In genomic region chr21:14453339-14453738, GRCh38 we compare ENCODE assay signal across 10 cellular contexts.
DNase-seq lines count a peak whose midpoint lies in the region; ATAC-seq, FAIRE-seq and TF ChIP-seq lines count a peak whose summit lies in the region.
"Had no signal": no experiment of that assay in that cellular context is flagged by ENCODE, and none has a peak within 500 bp of the region (broad histone marks: within the 10 kb centered on the region; RNA-seq: fewer than 3 reads in every experiment).

No MANE protein-coding gene starts in this region.

- H3K9me3 ChIP-seq in K562 (replicated peaks; ENCODE audit: control insufficient read depth, insufficient read depth, low read depth, low read length) = no peaks in the 10 kb centered on the region
- no peaks in the 10 kb centered on the region for H3K9me3 ChIP-seq in aorta (ENCODE audit: control insufficient read depth, low read length)
- no peaks in the 10 kb centered on the region for H3K9me3 ChIP-seq in breast epithelium
- H3K9me3 ChIP-seq: SJSA1 had no signal

- TF ChIP-seq POLR2A in K562 (conservative IDR thresholded peaks at IDR 0.05) = no peak
- no peak for TF ChIP-seq POLR2A in breast epithelium (IDR thresholded peaks at IDR 0.05)

- TF ChIP-seq CTCF in K562 (IDR thresholded peaks at IDR 0.05 in 2 of 3, conservative IDR thresholded peaks at IDR 0.05 in 1 of 3; ENCODE audit: insufficient read depth in 2 of 3, low read depth in 1 of 3, low read length in 3 of 3) (no peak), breast epithelium (IDR thresholded peaks at IDR 0.05) (no peak), RWPE1 (conservative IDR thresholded peaks at IDR 0.05; ENCODE audit: low read depth) (no peak)

- ATAC-seq in GM18517 (IDR thresholded peaks at IDR 0.05; ENCODE audit: unreplicated experiment) (peak; percentile 90), GM21367 (IDR thresholded peaks at IDR 0.05; ENCODE audit: unreplicated experiment) (peak; percentile 86), HG03159 (IDR thresholded peaks at IDR 0.05; ENCODE audit: unreplicated experiment) (peak; percentile 77), K562 (peak; percentile 48), aorta (ENCODE audit: low FRiP score) (no peak)

- WGBS in K562 (ENCODE audit: insufficient coverage, low coverage, missing lambda C conversion rate) = 13% methylated on average over 2 of the region's 2 CpGs
- WGBS in aorta, 2 donors = 68 to 72% methylated on average over 2 of the region's 2 CpGs

- H3K4me2 ChIP-seq in K562 (ENCODE audit: insufficient read depth, low read length) = peak overlapping the region; percentile 77

- H4K20me1 ChIP-seq in K562 (replicated peaks; ENCODE audit: control insufficient read depth, insufficient read depth, low read length) = no peaks in the 10 kb centered on the region

- H3K4me3 ChIP-seq in K562 = no peak overlapping the region
- no peak overlapping the region for H3K4me3 ChIP-seq in aorta (ENCODE audit: low read length in 2 of 2)
- H3K4me3 ChIP-seq in breast epithelium = no peak overlapping the region
- H3K4me3 ChIP-seq: SJSA1 had no signal

- H3K4me1 ChIP-seq in K562 (replicated peaks in 1 of 2; ENCODE audit: control insufficient read depth in 2 of 2, insufficient read depth in 2 of 2, low read length in 2 of 2) = peaks cover 17 to 54% of the 10 kb centered on the region in 2 experiments
- no peaks in the 10 kb centered on the region for H3K4me1 ChIP-seq in aorta (ENCODE audit: control insufficient read depth in 1 of 2, insufficient read depth in 2 of 2, low read length in 2 of 2)
- H3K4me1 ChIP-seq in breast epithelium = no peaks in the 10 kb centered on the region
- H3K4me1 ChIP-seq: SJSA1 had no signal

- intact Hi-C loops in K562 (cut with micrococcal nuclease) (loop anchor here (5.0 kb wide), 2 partner anchors 34 to 284 kb away; no protein-coding TSS in a partner anchor), aorta (cut with DNase I) (no loop called here), breast epithelium (cut with DNase I; ENCODE audit: low total_unique reads) (no loop called here)

- H3K27me3 ChIP-seq in K562 (ENCODE audit: control insufficient read depth in 2 of 2, insufficient read depth in 2 of 2, low read length in 2 of 2) (no peaks in the 10 kb centered on the region), aorta (ENCODE audit: control insufficient read depth in 1 of 2, insufficient read depth in 2 of 2, low read length in 1 of 2) (no peaks in the 10 kb centered on the region), breast epithelium (no peaks in the 10 kb centered on the region)
- H3K27me3 ChIP-seq: SJSA1 had no signal

- in situ Hi-C loops in K562 (cut with MboI) = no loop called here

- POLR2A ChIA-PET in K562 (lab: Yijun Ruan, JAX) (interaction anchor here (0.8 to 1.9 kb wide), 4 partner anchors 24 to 310 kb away, joined by 3 to 7 read pairs (median 3); no protein-coding TSS in a partner anchor), RWPE1 (lab: Yijun Ruan, JAX; ENCODE audit: low non-redundant PET) (no interaction called here)

- H2AFZ ChIP-seq in K562 (ENCODE audit: low read depth, low read length) = peak overlapping the region; percentile 90

- H3K27ac ChIP-seq in K562 (ENCODE audit: extremely low read depth, low read depth, low read length) = peak overlapping the region; percentile 91
- no peak overlapping the region for H3K27ac ChIP-seq in aorta (ENCODE audit: low read depth in 1 of 2, low read length in 2 of 2)
- no peak overlapping the region for H3K27ac ChIP-seq in breast epithelium
- no peak overlapping the region for H3K27ac ChIP-seq in RWPE1
- H3K27ac ChIP-seq: SJSA1 had no signal

- peak in 1 of 4 experiments; percentile 41 for DNase-seq in K562 (ENCODE audit: extremely low read depth in 1 of 4, low spot score in 3 of 4)
- DNase-seq in aorta = no peak
- no peak for DNase-seq in HuH-7 (ENCODE audit: low spot score)
- DNase-seq in breast epithelium (ENCODE audit: low spot score in 2 of 2) = no peak
- no peak for DNase-seq in RWPE1 (ENCODE audit: low spot score)
- DNase-seq: amygdala had no signal

- no peaks in the 10 kb centered on the region for H3K36me3 ChIP-seq in K562 (ENCODE audit: control insufficient read depth, insufficient read depth, low read length)
- no peaks in the 10 kb centered on the region for H3K36me3 ChIP-seq in aorta (ENCODE audit: control insufficient read depth in 1 of 2, insufficient read depth in 2 of 2, low read length in 1 of 2)
- no peaks in the 10 kb centered on the region for H3K36me3 ChIP-seq in breast epithelium
- H3K36me3 ChIP-seq: SJSA1 had no signal

- H3K9ac ChIP-seq in K562 (ENCODE audit: insufficient read depth in 1 of 2, low read depth in 2 of 2, low read length in 2 of 2) = peak overlapping the region in 1 of 2 experiments; percentile 67; a peak in 2 of 4 replicates

- no TSS peak for BruUV-seq in K562 (replicated peaks; lab: Mats Ljungman, UMichigan)

- no peak for TF ChIP-seq RAD21 in K562 (CRISPR knock-in tag; conservative IDR thresholded peaks at IDR 0.05 in 1 of 2, IDR thresholded peaks at IDR 0.05 in 1 of 2)

- CTCF ChIA-PET in K562 (lab: Yijun Ruan, JAX; ENCODE audit: low intra/inter-chr PET ratio) = no interaction called here
- CTCF ChIA-PET in RWPE1 (lab: Yijun Ruan, JAX) = no interaction called here

- no peak for TF ChIP-seq EP300 in K562 (IDR thresholded peaks at IDR 0.05; ENCODE audit: low read length)

- no peaks in the 10 kb centered on the region for H3K9me1 ChIP-seq in K562 (ENCODE audit: control insufficient read depth, insufficient read depth, low read length)

- no peaks in the 10 kb centered on the region for H3K79me2 ChIP-seq in K562 (ENCODE audit: control insufficient read depth, insufficient read depth, low read length)

- no peak for FAIRE-seq in K562 (lab: Jason Lieb, UNC)

TF ChIP-seq in K562, 482 proteins besides CTCF, POLR2A, EP300 and RAD21 (continues in another document):
- 0 out of 2 replicates have a peak, but pooled peaks have one; percentile 39 for TF ChIP-seq ID3 (CRISPR knock-in tag; IDR thresholded peaks at IDR 0.05)
- TF ChIP-seq ID3 (tag; IDR thresholded peaks at IDR 0.05) = no peak
- peak; percentile 37 for TF ChIP-seq KDM5B (IDR thresholded peaks at IDR 0.05; ENCODE audit: insufficient replicate concordance, low read depth, low read length)
- no peak for TF ChIP-seq PREB (CRISPR knock-in tag; IDR thresholded peaks at IDR 0.05)
- 0 out of 2 replicates have a peak, but pooled peaks have one; percentile 50 for TF ChIP-seq ELF2 (CRISPR knock-in tag; IDR thresholded peaks at IDR 0.05)
